ENCODE assay signal across 1 cellular context in genomic region chr5:40798012-40798855, GRCh38.
TF ChIP-seq lines count a peak whose summit lies in the region.

Gene PRKAA1 (minus strand): TSS chr5:40798374. CDS start chr5:40798189, 185 bp downstream.

TF ChIP-seq in HepG2, 621 proteins besides CTCF, POLR2A, EP300 and RAD21 (continued from another document and continues in another):
- TF ChIP-seq ZBTB4 (CRISPR knock-in tag; IDR thresholded peaks at IDR 0.05; ENCODE audit: borderline replicate concordance) (0 out of 2 replicates have a peak, but pooled peaks have one; percentile 26), ATF4 (CRISPR knock-in tag; IDR thresholded peaks at IDR 0.05) (0 out of 4 replicates have a peak, but pooled peaks of 1 of the 2 experiments have one; percentile 20), THAP11 (CRISPR knock-in tag; IDR thresholded peaks at IDR 0.05) (peak; percentile 80), KMT2A (CRISPR knock-in tag; IDR thresholded peaks at IDR 0.05) (peak; percentile 63; the same call in 1 of the 2 replicates), CCDC6 (CRISPR knock-in tag; IDR thresholded peaks at IDR 0.05) (peak; percentile 64; the same call in 1 of the 2 replicates), ZNF609 (CRISPR knock-in tag; IDR thresholded peaks at IDR 0.05; ENCODE audit: borderline replicate concordance) (no peak), ZBTB7B (CRISPR knock-in tag; IDR thresholded peaks at IDR 0.05) (peak; percentile 75), NFIB (CRISPR knock-in tag; IDR thresholded peaks at IDR 0.05; ENCODE audit: borderline replicate concordance) (no peak), ZNF331 (CRISPR knock-in tag; IDR thresholded peaks at IDR 0.05) (peak; percentile 47; the same call in 1 of the 2 replicates), TBL1XR1 (IDR thresholded peaks at IDR 0.05; ENCODE audit: borderline replicate concordance, low read length, partially characterized antibody) (no peak), KLF9 (CRISPR knock-in tag; IDR thresholded peaks at IDR 0.05; ENCODE audit: low read depth) (no peak), YY1 (IDR thresholded peaks at IDR 0.05; ENCODE audit: insufficient read depth, insufficient replicate concordance, low read depth, low read length) (peak; percentile 90), HIVEP1 (CRISPR knock-in tag; IDR thresholded peaks at IDR 0.05) (peak; percentile 46; the same call in 1 of the 2 replicates), ZNF574 (CRISPR knock-in tag; IDR thresholded peaks at IDR 0.05) (peak; percentile 73), KLF12 (CRISPR knock-in tag; IDR thresholded peaks at IDR 0.05; ENCODE audit: borderline replicate concordance) (peak; percentile 70; the same call in 1 of the 2 replicates), ZNF451 (CRISPR knock-in tag; IDR thresholded peaks at IDR 0.05) (peak; percentile 57; the same call in 1 of the 2 replicates), POGZ (CRISPR knock-in tag; IDR thresholded peaks at IDR 0.05) (peak; percentile 53; the same call in 1 of the 2 replicates), YEATS2 (CRISPR knock-in tag; IDR thresholded peaks at IDR 0.05; ENCODE audit: borderline replicate concordance) (peak; percentile 18), MAF1 (CRISPR knock-in tag; IDR thresholded peaks at IDR 0.05; ENCODE audit: borderline replicate concordance) (0 out of 2 replicates have a peak, but pooled peaks have one; percentile 31), HDAC2 (CRISPR knock-in tag; IDR thresholded peaks at IDR 0.05) (peak; percentile 8; the same call in 1 of the 2 replicates), ZNF746 (CRISPR knock-in tag; IDR thresholded peaks at IDR 0.05) (peak; percentile 64; the same call in 1 of the 2 replicates), SALL1 (CRISPR knock-in tag; IDR thresholded peaks at IDR 0.05) (peak; percentile 61), ZNF510 (CRISPR knock-in tag; IDR thresholded peaks at IDR 0.05; ENCODE audit: low read depth) (peak; percentile 46; the same call in 1 of the 2 replicates), KMT2B (CRISPR knock-in tag; IDR thresholded peaks at IDR 0.05) (no peak; the same call in 1 of the 2 replicates)
- TF ChIP-seq, protein P1, sequence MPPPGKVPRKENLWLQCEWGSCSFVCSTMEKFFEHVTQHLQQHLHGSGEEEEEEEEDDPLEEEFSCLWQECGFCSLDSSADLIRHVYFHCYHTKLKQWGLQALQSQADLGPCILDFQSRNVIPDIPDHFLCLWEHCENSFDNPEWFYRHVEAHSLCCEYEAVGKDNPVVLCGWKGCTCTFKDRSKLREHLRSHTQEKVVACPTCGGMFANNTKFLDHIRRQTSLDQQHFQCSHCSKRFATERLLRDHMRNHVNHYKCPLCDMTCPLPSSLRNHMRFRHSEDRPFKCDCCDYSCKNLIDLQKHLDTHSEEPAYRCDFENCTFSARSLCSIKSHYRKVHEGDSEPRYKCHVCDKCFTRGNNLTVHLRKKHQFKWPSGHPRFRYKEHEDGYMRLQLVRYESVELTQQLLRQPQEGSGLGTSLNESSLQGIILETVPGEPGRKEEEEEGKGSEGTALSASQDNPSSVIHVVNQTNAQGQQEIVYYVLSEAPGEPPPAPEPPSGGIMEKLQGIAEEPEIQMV (CRISPR knock-in tag; IDR thresholded peaks at IDR 0.05; ENCODE audit: low read depth) = peak; percentile 61; the same call in 1 of the 2 replicates
- TF ChIP-seq, protein P2, sequence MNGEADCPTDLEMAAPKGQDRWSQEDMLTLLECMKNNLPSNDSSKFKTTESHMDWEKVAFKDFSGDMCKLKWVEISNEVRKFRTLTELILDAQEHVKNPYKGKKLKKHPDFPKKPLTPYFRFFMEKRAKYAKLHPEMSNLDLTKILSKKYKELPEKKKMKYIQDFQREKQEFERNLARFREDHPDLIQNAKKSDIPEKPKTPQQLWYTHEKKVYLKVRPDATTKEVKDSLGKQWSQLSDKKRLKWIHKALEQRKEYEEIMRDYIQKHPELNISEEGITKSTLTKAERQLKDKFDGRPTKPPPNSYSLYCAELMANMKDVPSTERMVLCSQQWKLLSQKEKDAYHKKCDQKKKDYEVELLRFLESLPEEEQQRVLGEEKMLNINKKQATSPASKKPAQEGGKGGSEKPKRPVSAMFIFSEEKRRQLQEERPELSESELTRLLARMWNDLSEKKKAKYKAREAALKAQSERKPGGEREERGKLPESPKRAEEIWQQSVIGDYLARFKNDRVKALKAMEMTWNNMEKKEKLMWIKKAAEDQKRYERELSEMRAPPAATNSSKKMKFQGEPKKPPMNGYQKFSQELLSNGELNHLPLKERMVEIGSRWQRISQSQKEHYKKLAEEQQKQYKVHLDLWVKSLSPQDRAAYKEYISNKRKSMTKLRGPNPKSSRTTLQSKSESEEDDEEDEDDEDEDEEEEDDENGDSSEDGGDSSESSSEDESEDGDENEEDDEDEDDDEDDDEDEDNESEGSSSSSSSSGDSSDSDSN (CRISPR knock-in tag; IDR thresholded peaks at IDR 0.05) = 0 out of 2 replicates have a peak, but pooled peaks have one; percentile 25
- TF ChIP-seq, protein P3, sequence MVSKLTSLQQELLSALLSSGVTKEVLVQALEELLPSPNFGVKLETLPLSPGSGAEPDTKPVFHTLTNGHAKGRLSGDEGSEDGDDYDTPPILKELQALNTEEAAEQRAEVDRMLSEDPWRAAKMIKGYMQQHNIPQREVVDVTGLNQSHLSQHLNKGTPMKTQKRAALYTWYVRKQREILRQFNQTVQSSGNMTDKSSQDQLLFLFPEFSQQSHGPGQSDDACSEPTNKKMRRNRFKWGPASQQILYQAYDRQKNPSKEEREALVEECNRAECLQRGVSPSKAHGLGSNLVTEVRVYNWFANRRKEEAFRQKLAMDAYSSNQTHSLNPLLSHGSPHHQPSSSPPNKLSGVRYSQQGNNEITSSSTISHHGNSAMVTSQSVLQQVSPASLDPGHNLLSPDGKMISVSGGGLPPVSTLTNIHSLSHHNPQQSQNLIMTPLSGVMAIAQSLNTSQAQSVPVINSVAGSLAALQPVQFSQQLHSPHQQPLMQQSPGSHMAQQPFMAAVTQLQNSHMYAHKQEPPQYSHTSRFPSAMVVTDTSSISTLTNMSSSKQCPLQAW (CRISPR knock-in tag; IDR thresholded peaks at IDR 0.05) = peak; percentile 69
- TF ChIP-seq, protein P4, sequence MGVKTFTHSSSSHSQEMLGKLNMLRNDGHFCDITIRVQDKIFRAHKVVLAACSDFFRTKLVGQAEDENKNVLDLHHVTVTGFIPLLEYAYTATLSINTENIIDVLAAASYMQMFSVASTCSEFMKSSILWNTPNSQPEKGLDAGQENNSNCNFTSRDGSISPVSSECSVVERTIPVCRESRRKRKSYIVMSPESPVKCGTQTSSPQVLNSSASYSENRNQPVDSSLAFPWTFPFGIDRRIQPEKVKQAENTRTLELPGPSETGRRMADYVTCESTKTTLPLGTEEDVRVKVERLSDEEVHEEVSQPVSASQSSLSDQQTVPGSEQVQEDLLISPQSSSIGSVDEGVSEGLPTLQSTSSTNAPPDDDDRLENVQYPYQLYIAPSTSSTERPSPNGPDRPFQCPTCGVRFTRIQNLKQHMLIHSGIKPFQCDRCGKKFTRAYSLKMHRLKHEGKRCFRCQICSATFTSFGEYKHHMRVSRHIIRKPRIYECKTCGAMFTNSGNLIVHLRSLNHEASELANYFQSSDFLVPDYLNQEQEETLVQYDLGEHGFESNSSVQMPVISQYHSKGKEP (CRISPR knock-in tag; IDR thresholded peaks at IDR 0.05) = no peak
- TF ChIP-seq, protein P5, sequence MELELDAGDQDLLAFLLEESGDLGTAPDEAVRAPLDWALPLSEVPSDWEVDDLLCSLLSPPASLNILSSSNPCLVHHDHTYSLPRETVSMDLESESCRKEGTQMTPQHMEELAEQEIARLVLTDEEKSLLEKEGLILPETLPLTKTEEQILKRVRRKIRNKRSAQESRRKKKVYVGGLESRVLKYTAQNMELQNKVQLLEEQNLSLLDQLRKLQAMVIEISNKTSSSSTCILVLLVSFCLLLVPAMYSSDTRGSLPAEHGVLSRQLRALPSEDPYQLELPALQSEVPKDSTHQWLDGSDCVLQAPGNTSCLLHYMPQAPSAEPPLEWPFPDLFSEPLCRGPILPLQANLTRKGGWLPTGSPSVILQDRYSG (CRISPR knock-in tag; IDR thresholded peaks at IDR 0.05) = peak; percentile 82; the same call in 1 of the 2 replicates
- TF ChIP-seq, protein P6, sequence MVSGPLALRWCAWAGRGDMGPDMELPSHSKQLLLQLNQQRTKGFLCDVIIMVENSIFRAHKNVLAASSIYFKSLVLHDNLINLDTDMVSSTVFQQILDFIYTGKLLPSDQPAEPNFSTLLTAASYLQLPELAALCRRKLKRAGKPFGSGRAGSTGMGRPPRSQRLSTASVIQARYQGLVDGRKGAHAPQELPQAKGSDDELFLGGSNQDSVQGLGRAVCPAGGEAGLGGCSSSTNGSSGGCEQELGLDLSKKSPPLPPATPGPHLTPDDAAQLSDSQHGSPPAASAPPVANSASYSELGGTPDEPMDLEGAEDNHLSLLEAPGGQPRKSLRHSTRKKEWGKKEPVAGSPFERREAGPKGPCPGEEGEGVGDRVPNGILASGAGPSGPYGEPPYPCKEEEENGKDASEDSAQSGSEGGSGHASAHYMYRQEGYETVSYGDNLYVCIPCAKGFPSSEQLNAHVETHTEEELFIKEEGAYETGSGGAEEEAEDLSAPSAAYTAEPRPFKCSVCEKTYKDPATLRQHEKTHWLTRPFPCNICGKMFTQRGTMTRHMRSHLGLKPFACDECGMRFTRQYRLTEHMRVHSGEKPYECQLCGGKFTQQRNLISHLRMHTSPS (CRISPR knock-in tag; IDR thresholded peaks at IDR 0.05; ENCODE audit: low read depth) = peak; percentile 63
